ENCODE assay signal across 28 cellular contexts in the genomic region with DNA sequence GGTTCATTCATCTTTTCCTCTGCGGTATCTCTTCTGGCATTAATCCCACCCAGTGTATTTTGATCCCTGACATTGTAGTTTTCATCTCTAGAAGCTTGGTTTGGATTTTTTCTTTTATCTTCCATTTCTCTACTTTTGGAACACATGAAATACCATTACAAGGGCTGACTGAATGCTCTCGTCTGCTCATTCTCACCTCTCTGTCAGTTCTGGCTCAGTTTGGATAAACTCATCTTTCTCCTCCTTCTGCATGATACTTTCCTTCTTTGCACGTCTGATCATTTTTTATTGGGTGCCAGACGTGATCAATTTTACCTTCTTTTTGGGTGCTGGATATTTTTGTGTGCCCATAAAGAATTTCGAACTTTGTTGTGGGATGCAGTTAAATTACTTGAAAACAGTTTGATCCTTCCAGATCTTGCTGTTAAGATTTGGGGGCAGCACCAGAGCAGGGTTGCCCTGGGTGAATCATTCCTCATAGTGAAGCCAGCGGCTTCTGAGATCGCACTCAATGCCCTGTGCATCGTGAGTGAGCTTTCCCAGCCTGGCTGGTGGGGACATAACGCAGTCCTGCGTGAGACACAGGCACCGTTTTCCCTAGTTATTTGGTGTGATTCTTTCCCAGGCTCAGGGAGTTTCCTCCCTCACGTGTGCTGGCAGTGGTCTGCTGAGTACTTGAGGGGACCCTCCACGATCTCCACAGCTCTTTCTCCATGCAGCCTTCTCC.
"Had no signal": no experiment of that assay in that cellular context is flagged by ENCODE, and none has a peak within 500 bp of the region (broad histone marks: within the 10 kb centered on the region; RNA-seq: fewer than 3 reads in every experiment).

No MANE protein-coding gene starts in this region.

- H3K27me3 ChIP-seq: adrenal gland had no signal

- H3K9me3 Mint-ChIP-seq: activated B cell treated with CpG ODN at 0.5 μM for 24 hours; activated CD4-positive, alpha-beta memory T cell treated with anti-CD3 and anti-CD28 coated beads for 36 hours; activated CD4-positive, alpha-beta T cell treated with anti-CD3 and anti-CD28 coated beads, Interleukin-2, amount 10 ng/mL, durations not matched to agents 24 days and 14 days; activated naive CD4-positive, alpha-beta T cell treated with anti-CD3 and anti-CD28 coated beads for 36 hours; activated T-helper 17 cell treated with anti-CD3 and anti-CD28 coated beads, Interleukin-2, amount 50 U/mL, for 72 hours; T-helper 1 cell treated with Interleukin-12 subunit alpha and Interleukin-12 subunit beta and Interleukin-4 antibody, amounts not matched to agents 30 μg/mL and 1 μg/mL, for 36 hours had no signal

- H3K4me1 Mint-ChIP-seq: activated B cell treated with CpG ODN at 0.5 μM for 24 hours had no signal

- ATAC-seq: activated T-helper 17 cell treated with anti-CD3 and anti-CD28 coated beads, Interleukin-2, amount 50 U/mL, for 72 hours; Panc1 had no signal

- H3K27ac Mint-ChIP-seq: activated B cell treated with CpG ODN at 0.5 μM for 24 hours; activated CD4-positive, alpha-beta memory T cell treated with anti-CD3 and anti-CD28 coated beads for 36 hours; activated CD4-positive, alpha-beta T cell treated with anti-CD3 and anti-CD28 coated beads, Interleukin-2, amount 10 ng/mL, durations not matched to agents 24 days and 14 days; activated naive CD4-positive, alpha-beta T cell treated with anti-CD3 and anti-CD28 coated beads for 36 hours; activated naive CD8-positive, alpha-beta T cell; activated T-helper 17 cell treated with anti-CD3 and anti-CD28 coated beads, Interleukin-2, amount 50 U/mL, for 72 hours; T-helper 1 cell treated with Interleukin-12 subunit alpha and Interleukin-12 subunit beta and Interleukin-4 antibody, amounts not matched to agents 30 μg/mL and 1 μg/mL, for 36 hours had no signal

- H3K4me3 Mint-ChIP-seq: activated B cell treated with CpG ODN at 0.5 μM for 24 hours; activated CD4-positive, alpha-beta memory T cell treated with anti-CD3 and anti-CD28 coated beads for 36 hours; activated CD4-positive, alpha-beta T cell treated with anti-CD3 and anti-CD28 coated beads, Interleukin-2, amount 10 ng/mL, durations not matched to agents 24 days and 14 days; activated naive CD4-positive, alpha-beta T cell treated with anti-CD3 and anti-CD28 coated beads for 36 hours; activated naive CD8-positive, alpha-beta T cell; activated T-helper 17 cell treated with anti-CD3 and anti-CD28 coated beads, Interleukin-2, amount 50 U/mL, for 72 hours; T-helper 1 cell treated with Interleukin-12 subunit alpha and Interleukin-12 subunit beta and Interleukin-4 antibody, amounts not matched to agents 30 μg/mL and 1 μg/mL, for 36 hours had no signal

- H3K27me3 Mint-ChIP-seq: activated B cell treated with CpG ODN at 0.5 μM for 24 hours; activated CD4-positive, alpha-beta memory T cell treated with anti-CD3 and anti-CD28 coated beads for 36 hours; activated CD4-positive, alpha-beta T cell treated with anti-CD3 and anti-CD28 coated beads, Interleukin-2, amount 10 ng/mL, durations not matched to agents 24 days and 14 days; activated naive CD8-positive, alpha-beta T cell; activated T-helper 17 cell treated with anti-CD3 and anti-CD28 coated beads, Interleukin-2, amount 50 U/mL, for 72 hours had no signal

- DNase-seq: activated B cell treated with CpG ODN at 0.5 μM for 24 hours; activated CD4-positive, alpha-beta memory T cell treated with anti-CD3 and anti-CD28 coated beads for 36 hours; activated CD4-positive, alpha-beta T cell treated with anti-CD3 and anti-CD28 coated beads for 1 hour; activated CD4-positive, alpha-beta T cell treated with anti-CD3 and anti-CD28 coated beads, Interleukin-2, amount 10 ng/mL, durations not matched to agents 24 days and 14 days; activated gamma-delta T cell; activated naive CD4-positive, alpha-beta T cell treated with anti-CD3 and anti-CD28 coated beads for 36 hours; activated T-cell treated with anti-CD3 and anti-CD28 coated beads for 4 hours; activated T-cell treated with anti-CD3 and anti-CD28 coated beads, Interleukin-2, amount 50 U/mL, for 48 hours; adrenal gland; anterior cingulate cortex; IMR-90; KBM-7; NCI-H1092; NCI-H1417; NCI-H1930; NCI-H2171 treated with DMSO at 0.1 percent for 48 hours; NCI-H345; NCI-H510A; NCI-H69; NK-92 treated with Interleukin-12 subunit alpha and Interleukin-12 subunit beta, amount 100 ng/mL, for 24 hours; OCI-M1; SHP77; T-helper 9 cell had no signal

- H3K27ac ChIP-seq: adrenal gland, RWPE1 had no signal

- H3K9me3 ChIP-seq: adrenal gland had no signal

- H3K4me3 ChIP-seq: adrenal gland had no signal

- H3K4me1 ChIP-seq: adrenal gland had no signal

- H3K36me3 ChIP-seq: adrenal gland had no signal
